32 cellular contexts compared by ENCODE assay signal in the genomic region with DNA sequence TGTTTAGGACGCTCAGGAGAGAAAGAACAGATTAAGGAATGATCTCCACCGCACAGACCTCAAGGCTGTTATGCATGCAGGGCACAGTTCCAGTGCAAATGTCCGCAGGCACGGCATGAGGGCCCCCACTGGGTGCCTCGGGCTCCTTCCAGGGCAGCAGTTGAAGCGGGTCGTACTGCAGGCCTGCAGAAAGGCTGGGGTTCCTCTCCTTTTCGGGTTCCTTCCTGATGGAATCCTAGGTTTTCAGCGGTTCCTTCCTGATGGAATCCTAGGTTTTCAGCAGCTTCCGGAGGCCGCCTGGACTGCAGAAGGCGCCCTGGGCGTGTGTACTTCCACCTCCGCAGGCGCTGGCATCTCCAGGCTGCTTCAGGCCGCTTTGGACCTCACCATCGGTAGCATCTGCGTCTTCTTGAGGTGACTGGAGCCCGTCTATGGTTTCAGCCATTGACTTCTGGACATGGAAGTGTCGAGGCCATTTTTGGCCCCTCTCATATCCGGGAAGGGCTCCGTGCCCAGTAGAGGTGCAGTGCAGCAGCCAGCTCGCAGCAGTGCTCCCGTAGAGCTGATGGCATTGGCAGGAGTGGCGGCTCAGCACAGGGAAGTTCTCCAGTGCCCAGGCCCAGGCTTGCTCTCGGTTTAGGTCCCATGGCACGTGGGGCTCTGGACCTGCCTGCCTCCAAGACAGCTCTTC. TPM values are rescaled to one million over a fixed set of nuclear protein-coding genes. Genes with fewer than 3 reads are reported as not detected.
A peak's percentile ranks its signal among the peaks of the same experiment; 100 is the strongest.
DNase-seq lines count a peak whose midpoint lies in the region; ATAC-seq and TF ChIP-seq lines count a peak whose summit lies in the region.
"Had no signal": no experiment of that assay in that cellular context is flagged by ENCODE, and none has a peak within 500 bp of the region (broad histone marks: within the 10 kb centered on the region; RNA-seq: fewer than 3 reads in every experiment).

No MANE protein-coding gene starts in this region.

- H3K4me1 Mint-ChIP-seq in endothelial cell (ENCODE audit: unreplicated experiment) (peaks cover 3% of the 10 kb centered on the region), Caco-2 (ENCODE audit: low read depth, unreplicated experiment) (no peaks in the 10 kb centered on the region)

- POLR2A ChIA-PET in Caco-2 (lab: Charles Lee): no interaction called here

- DNase-seq in Right ventricle myocardium inferior (ENCODE audit: missing footprints) (peak; percentile 31), right atrium auricular region (ENCODE audit: low spot score) (no peak), NT2/D1 (ENCODE audit: low read depth, low spot score) (no peak), endothelial cell (ENCODE audit: low spot score) (no peak), posterior vena cava (ENCODE audit: low spot score) (peak; percentile 59), Caco-2 (no peak)
- no peak for DNase-seq in effector CD4-positive, alpha-beta T cell
- no peak for DNase-seq in stimulated activated CD4-positive, alpha-beta T cell treated with anti-CD3 and anti-CD28 coated beads, Interleukin-4, amount 100 ng/mL, for 24 hours
- DNase-seq: Calu3; CD8-positive, alpha-beta T cell; DMS153; GDM1; GM23248; H7; Kasumi-1; NCI-H1092 treated with DMSO at 0.1 percent for 48 hours; NCI-H146; NCI-H1930; NCI-H2107; NCI-H446 treated with DMSO at 0.1 percent for 48 hours; NCI-H526; NCI-H82; NK-92 treated with Interleukin-12 subunit alpha and Interleukin-12 subunit beta, amount 100 ng/mL, for 24 hours; SK-N-SH had no signal

- H3K27me3 ChIP-seq in right atrium auricular region: no peaks in the 10 kb centered on the region
- H3K27me3 ChIP-seq in NT2/D1 (ENCODE audit: insufficient read depth, insufficient read length): no peaks in the 10 kb centered on the region
- no peaks in the 10 kb centered on the region for H3K27me3 ChIP-seq in Caco-2 (replicated peaks; ENCODE audit: control insufficient read depth, insufficient read depth, low read length)

- CTCF ChIA-PET in Caco-2 (lab: Charles Lee): no interaction called here

- peak overlapping the region; percentile 39 for H3K9ac ChIP-seq in NT2/D1 (ENCODE audit: insufficient read length, low read depth)
- H3K9ac ChIP-seq: GM23248, SK-N-SH had no signal

- no peak overlapping the region for H3K27ac Mint-ChIP-seq in endothelial cell (ENCODE audit: unreplicated experiment)
- no peak overlapping the region for H3K27ac Mint-ChIP-seq in Caco-2 (ENCODE audit: unreplicated experiment)
- H3K27ac Mint-ChIP-seq: B cell; CD8-positive, alpha-beta T cell had no signal

- H3K36me3 ChIP-seq in right atrium auricular region (no peaks in the 10 kb centered on the region), NT2/D1 (ENCODE audit: insufficient read depth, insufficient read length, low read length) (peaks cover 31% of the 10 kb centered on the region), Caco-2 (ENCODE audit: control insufficient read depth, insufficient read depth, low read length) (peaks cover 7% of the 10 kb centered on the region)

- no peaks in the 10 kb centered on the region for H3K9me3 ChIP-seq in right atrium auricular region
- no peaks in the 10 kb centered on the region for H3K9me3 ChIP-seq in NT2/D1 (ENCODE audit: insufficient read depth, low read length)
- no peaks in the 10 kb centered on the region for H3K9me3 ChIP-seq in Caco-2
- H3K9me3 ChIP-seq: SK-N-SH had no signal

- H3K4me1 ChIP-seq in right atrium auricular region: peaks cover 0 to 18% of the 10 kb centered on the region in 2 donors
- peaks cover 2% of the 10 kb centered on the region for H3K4me1 ChIP-seq in NT2/D1 (ENCODE audit: insufficient read depth, insufficient read length)
- no peaks in the 10 kb centered on the region for H3K4me1 ChIP-seq in Caco-2

- H3K9me3 Mint-ChIP-seq in endothelial cell (ENCODE audit: unreplicated experiment): no peaks in the 10 kb centered on the region
- no peaks in the 10 kb centered on the region for H3K9me3 Mint-ChIP-seq in Caco-2 (ENCODE audit: unreplicated experiment)
- H3K9me3 Mint-ChIP-seq: CD8-positive, alpha-beta T cell had no signal

- intact Hi-C loops in Right ventricle myocardium inferior (cut with DNase I): no loop called here
- intact Hi-C loops in posterior vena cava (cut with DNase I): no loop called here
- intact Hi-C loops in Caco-2 (cut with micrococcal nuclease; ENCODE audit: unreplicated experiment): loop anchor here (10.0 kb wide), 1 partner anchor 187 kb away; a partner anchor contains a TSS

- H3K4me3 Mint-ChIP-seq in endothelial cell (ENCODE audit: unreplicated experiment) (peak overlapping the region; percentile 25), Caco-2 (ENCODE audit: unreplicated experiment) (no peak overlapping the region)
- H3K4me3 Mint-ChIP-seq: B cell; CD8-positive, alpha-beta T cell had no signal

- BruUV-seq in Caco-2 (replicated peaks; lab: Mats Ljungman, UMichigan): no TSS peak

- TF ChIP-seq CTCF in right atrium auricular region (IDR thresholded peaks at IDR 0.05) (no peak), endothelial cell (IDR thresholded peaks at IDR 0.05; ENCODE audit: unreplicated experiment) (no peak), Caco-2 (IDR thresholded peaks at IDR 0.05; ENCODE audit: insufficient read depth in 1 of 2, low read depth in 1 of 2, low read length in 1 of 2, severe bottlenecking in 1 of 2, unreplicated experiment in 1 of 2) (no peak)

- H3K27ac ChIP-seq in right atrium auricular region: no peak overlapping the region
- H3K27ac ChIP-seq: 22Rv1, C4-2B, GM23248 had no signal

- ATAC-seq in Right ventricle myocardium inferior: no peak
- ATAC-seq: CD8-positive, alpha-beta T cell; GM12878; HepG2; Panc1 had no signal

- H3K4me3 ChIP-seq in right atrium auricular region (no peak overlapping the region), NT2/D1 (ENCODE audit: insufficient read length, low read depth) (peak overlapping the region; percentile 32), Caco-2 (ENCODE audit: low read depth, low read length) (no peak overlapping the region)
- H3K4me3 ChIP-seq: GM12878, GM23248 had no signal

- H3K27me3 Mint-ChIP-seq in endothelial cell (ENCODE audit: unreplicated experiment) (peaks cover 2% of the 10 kb centered on the region), Caco-2 (ENCODE audit: insufficient read depth, unreplicated experiment) (no peaks in the 10 kb centered on the region)
- H3K27me3 Mint-ChIP-seq: B cell had no signal

- peaks cover 7% of the 10 kb centered on the region for H3K36me3 Mint-ChIP-seq in endothelial cell (ENCODE audit: low read depth, unreplicated experiment)
- H3K36me3 Mint-ChIP-seq in Caco-2 (ENCODE audit: insufficient read depth, unreplicated experiment): peaks cover 65% of the 10 kb centered on the region

RNA-seq across cellular contexts. Expression of a gene that starts 5.6 kb away (rescaled TPM):
- total RNA-seq in Right ventricle myocardium inferior (98.9 TPM), right atrium auricular region (10 to 100 TPM; 71.7 to 77.1 TPM), endothelial cell (ENCODE audit: unreplicated experiment) (163 TPM), posterior vena cava (10 to 100 TPM; 54.6 to 62.8 TPM), Caco-2 (2022) (215 and 217 TPM in 2 replicates)

RNA-seq across cellular contexts. Expression of a gene that starts 8.4 kb away (rescaled TPM):
- 407 TPM for total RNA-seq in Right ventricle myocardium inferior
- total RNA-seq in right atrium auricular region: 100 to 1,000 TPM; 379 to 436 TPM
- total RNA-seq in endothelial cell (ENCODE audit: unreplicated experiment): 82.2 TPM
- total RNA-seq in posterior vena cava: 100 to 1,000 TPM; 245 to 333 TPM
- 250 and 259 TPM in 2 replicates for total RNA-seq in Caco-2 (2022)

RNA-seq across cellular contexts. Expression of a gene that starts 18.5 kb away (rescaled TPM):
- total RNA-seq in Right ventricle myocardium inferior (10.3 TPM), right atrium auricular region (10 to 100 TPM in 1 of 2 donors, 1 to 10 TPM in 1; 9.0 to 11.1 TPM), endothelial cell (ENCODE audit: unreplicated experiment) (1.0 TPM), posterior vena cava (10 to 100 TPM; 19.7 to 20.3 TPM), Caco-2 (2022) (2.3 and 2.4 TPM in 2 replicates)
- total RNA-seq: HT1080, M059J had no signal

RNA-seq across cellular contexts. Expression of a gene that starts 46.3 kb away (rescaled TPM):
- 12.2 TPM for total RNA-seq in Right ventricle myocardium inferior
- total RNA-seq in right atrium auricular region: 10 to 100 TPM; 12.5 to 20.3 TPM
- total RNA-seq in endothelial cell (ENCODE audit: unreplicated experiment): 38.5 TPM
- 10 to 100 TPM; 17.3 to 20.1 TPM for total RNA-seq in posterior vena cava
- total RNA-seq in Caco-2 (2022): 37.8 and 43.0 TPM in 2 replicates

Comparison
In these comparisons a context has a peak if more than half of its experiments do, and no peak if none do; other contexts are left out.
1. DNase-seq: peak in Right ventricle myocardium inferior (single experiment) and posterior vena cava (single experiment); none in right atrium auricular region (single experiment), NT2/D1 (single experiment), endothelial cell (single experiment), Caco-2 (0 of 2), effector CD4-positive, alpha-beta T cell (single experiment) and stimulated activated CD4-positive, alpha-beta T cell treated with anti-CD3 and anti-CD28 coated beads, Interleukin-4, amount 100 ng/mL, for 24 hours (single experiment).